In genomic region chr12:53102883-53103807, GRCh38 we compare ENCODE assay signal across 8 cellular contexts. TPM values are rescaled to one million over a fixed set of nuclear protein-coding genes. Genes with fewer than 3 reads are reported as not detected.
DNase-seq lines count a peak whose midpoint lies in the region; ATAC-seq and TF ChIP-seq lines count a peak whose summit lies in the region.

Gene SOAT2 (plus strand): TSS chr12:53103486. CDS start chr12:53103578, 92 bp downstream.

- H3K4me1 ChIP-seq in HUES48 (ENCODE audit: control insufficient read depth, insufficient read depth, low read length): peaks cover 19% of the 10 kb centered on the region

- no peaks in the 10 kb centered on the region for H3K9me3 ChIP-seq in HUES48 (ENCODE audit: control insufficient read depth, insufficient read depth, low read length)

- H3K9ac ChIP-seq in HUES48 (ENCODE audit: low read depth, low read length): no peak within 1 kb of the TSS

- H3K27ac Mint-ChIP-seq in activated T-helper 17 cell treated with anti-CD3 and anti-CD28 coated beads, Interleukin-2, amount 50 U/mL, for 72 hours: peak within 1 kb of the TSS; percentile 91
- H3K27ac Mint-ChIP-seq in osteocyte (ENCODE audit: unreplicated experiment): no peak within 1 kb of the TSS

- H3K27me3 ChIP-seq in HUES48 (ENCODE audit: control insufficient read depth, insufficient read depth, low read length): peaks cover 13% of the 10 kb centered on the region

- peak; percentile 81 for DNase-seq in osteocyte (ENCODE audit: extremely low spot score, unreplicated experiment)
- no peak for DNase-seq in retina
- DNase-seq in amniotic stem cell (lab: John Stamatoyannopoulos, UW): no peak

- H3K4me1 Mint-ChIP-seq in activated T-helper 17 cell treated with anti-CD3 and anti-CD28 coated beads, Interleukin-2, amount 50 U/mL, for 72 hours: peaks cover 24% of the 10 kb centered on the region
- H3K4me1 Mint-ChIP-seq in osteocyte (ENCODE audit: unreplicated experiment): peaks cover 15% of the 10 kb centered on the region

- no peak for TF ChIP-seq CTCF in osteocyte (IDR thresholded peaks at IDR 0.05)

- H3K4me3 Mint-ChIP-seq in activated T-helper 17 cell treated with anti-CD3 and anti-CD28 coated beads, Interleukin-2, amount 50 U/mL, for 72 hours: peak within 1 kb of the TSS; percentile 72
- H3K4me3 Mint-ChIP-seq in osteocyte (ENCODE audit: unreplicated experiment): no peak within 1 kb of the TSS

- ATAC-seq in GM18909 (IDR thresholded peaks at IDR 0.05; ENCODE audit: poor library complexity, unreplicated experiment) (peak; percentile 71), HG02852 (IDR thresholded peaks at IDR 0.05; ENCODE audit: unreplicated experiment) (no peak), HG02973 (IDR thresholded peaks at IDR 0.05; ENCODE audit: unreplicated experiment) (no peak)
- peak; percentile 70 for ATAC-seq in activated T-helper 17 cell treated with anti-CD3 and anti-CD28 coated beads, Interleukin-2, amount 50 U/mL, for 72 hours (replicated peaks)

- no peak within 1 kb of the TSS for H3K4me3 ChIP-seq in HUES48 (ENCODE audit: low read depth, low read length)

- no peaks in the 10 kb centered on the region for H3K27me3 Mint-ChIP-seq in activated T-helper 17 cell treated with anti-CD3 and anti-CD28 coated beads, Interleukin-2, amount 50 U/mL, for 72 hours
- H3K27me3 Mint-ChIP-seq in osteocyte (ENCODE audit: unreplicated experiment): peaks cover 4% of the 10 kb centered on the region

- H3K36me3 ChIP-seq in HUES48 (ENCODE audit: control insufficient read depth, insufficient read depth, low read length): no peaks in the 10 kb centered on the region

- H3K9me3 Mint-ChIP-seq in activated T-helper 17 cell treated with anti-CD3 and anti-CD28 coated beads, Interleukin-2, amount 50 U/mL, for 72 hours: no peaks in the 10 kb centered on the region
- H3K9me3 Mint-ChIP-seq in osteocyte (ENCODE audit: unreplicated experiment): no peaks in the 10 kb centered on the region

- H3K27ac ChIP-seq in HUES48 (ENCODE audit: low read depth, low read length): peak within 1 kb of the TSS; percentile 17

- H3K36me3 Mint-ChIP-seq in activated T-helper 17 cell treated with anti-CD3 and anti-CD28 coated beads, Interleukin-2, amount 50 U/mL, for 72 hours (ENCODE audit: low read depth): no peaks in the 10 kb centered on the region
- peaks cover 4% of the 10 kb centered on the region for H3K36me3 Mint-ChIP-seq in osteocyte (ENCODE audit: unreplicated experiment)

RNA-seq across cellular contexts. Expression of gene SOAT2, which starts in this region (rescaled TPM):
- total RNA-seq in activated T-helper 17 cell treated with anti-CD3 and anti-CD28 coated beads, Interleukin-2, amount 50 U/mL, for 72 hours: 1 to 10 TPM in 1 of 2 donors, under 1 TPM in 1; 0.28 to 1.1 TPM
- not detected in 2 replicates for total RNA-seq in osteocyte

Comparison
In these comparisons a context has a peak if more than half of its experiments do, and no peak if none do; other contexts are left out.
1. Peak in DNase-seq in osteocyte; RNA of the gene not detected or under 1 TPM.
2. ATAC-seq: peak in GM18909 (single experiment) and activated T-helper 17 cell treated with anti-CD3 and anti-CD28 coated beads, Interleukin-2, amount 50 U/mL, for 72 hours (single experiment); none in HG02852 (single experiment) and HG02973 (single experiment).